1 cellular context compared by ENCODE assay signal in the genomic region with DNA sequence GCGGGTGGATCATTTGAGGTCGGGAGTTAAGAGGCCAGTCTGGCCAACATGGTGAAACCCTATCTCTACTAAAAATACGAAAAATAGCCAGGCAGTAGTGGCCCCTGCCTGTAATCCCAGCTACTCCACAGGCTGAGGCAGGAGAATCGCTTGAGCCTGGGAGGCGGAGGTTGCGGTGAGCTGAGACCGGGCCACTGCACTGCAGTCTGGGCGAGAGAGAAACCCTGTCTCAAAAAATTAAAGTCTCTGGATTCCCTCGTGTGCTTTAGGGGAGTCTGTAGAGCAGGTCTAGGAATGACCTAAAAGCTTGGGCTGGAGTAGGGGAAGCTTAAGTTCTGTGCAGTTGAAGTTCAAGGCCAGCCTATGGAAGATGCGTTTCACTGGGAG.
TF ChIP-seq lines count a peak whose summit lies in the region.

No MANE protein-coding gene starts in this region.

TF ChIP-seq in K562, 482 proteins besides CTCF, POLR2A, EP300 and RAD21:
- TF ChIP-seq ZNF512 (tag; IDR thresholded peaks at IDR 0.05) (no peak), NR4A1 (CRISPR knock-in tag; IDR thresholded peaks at IDR 0.05) (no peak), NR4A1 (tag; IDR thresholded peaks at IDR 0.05) (no peak), RHOXF2B (CRISPR knock-in tag; conservative IDR thresholded peaks at IDR 0.05) (no peak), BRD4 (IDR thresholded peaks at IDR 0.05) (no peak), ETV5 (CRISPR knock-in tag; IDR thresholded peaks at IDR 0.05; ENCODE audit: low read depth) (no peak), HDGF (IDR thresholded peaks at IDR 0.05) (no peak), RBM25 (IDR thresholded peaks at IDR 0.05; ENCODE audit: low read depth, low read length, severe bottlenecking) (no peak), CREB1 (IDR thresholded peaks at IDR 0.05) (no peak), CREB1 (CRISPR knock-in tag; IDR thresholded peaks at IDR 0.05) (no peak), MCM2 (IDR thresholded peaks at IDR 0.05; ENCODE audit: low read depth) (no peak), BRD9 (IDR thresholded peaks at IDR 0.05; ENCODE audit: low read depth, partially characterized antibody) (no peak), ZNF253 (CRISPR knock-in tag; conservative IDR thresholded peaks at IDR 0.05) (no peak), ZNF280A (IDR thresholded peaks at IDR 0.05; ENCODE audit: low read depth, partially characterized antibody) (no peak), ZBED1 (IDR thresholded peaks at IDR 0.05) (no peak), U2AF2 (optimal IDR thresholded peaks at IDR 0.05; ENCODE audit: low read depth, low read length) (no peak), NEUROD1 (IDR thresholded peaks at IDR 0.05; ENCODE audit: borderline replicate concordance, low read depth, low read length, partially characterized antibody) (no peak)
- TF ChIP-seq, protein P1, sequence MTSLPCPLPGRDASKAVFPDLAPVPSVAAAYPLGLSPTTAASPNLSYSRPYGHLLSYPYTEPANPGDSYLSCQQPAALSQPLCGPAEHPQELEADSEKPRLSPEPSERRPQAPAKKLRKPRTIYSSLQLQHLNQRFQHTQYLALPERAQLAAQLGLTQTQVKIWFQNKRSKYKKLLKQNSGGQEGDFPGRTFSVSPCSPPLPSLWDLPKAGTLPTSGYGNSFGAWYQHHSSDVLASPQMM (CRISPR knock-in tag; IDR thresholded peaks at IDR 0.05) = no peak
- TF ChIP-seq, protein P2, sequence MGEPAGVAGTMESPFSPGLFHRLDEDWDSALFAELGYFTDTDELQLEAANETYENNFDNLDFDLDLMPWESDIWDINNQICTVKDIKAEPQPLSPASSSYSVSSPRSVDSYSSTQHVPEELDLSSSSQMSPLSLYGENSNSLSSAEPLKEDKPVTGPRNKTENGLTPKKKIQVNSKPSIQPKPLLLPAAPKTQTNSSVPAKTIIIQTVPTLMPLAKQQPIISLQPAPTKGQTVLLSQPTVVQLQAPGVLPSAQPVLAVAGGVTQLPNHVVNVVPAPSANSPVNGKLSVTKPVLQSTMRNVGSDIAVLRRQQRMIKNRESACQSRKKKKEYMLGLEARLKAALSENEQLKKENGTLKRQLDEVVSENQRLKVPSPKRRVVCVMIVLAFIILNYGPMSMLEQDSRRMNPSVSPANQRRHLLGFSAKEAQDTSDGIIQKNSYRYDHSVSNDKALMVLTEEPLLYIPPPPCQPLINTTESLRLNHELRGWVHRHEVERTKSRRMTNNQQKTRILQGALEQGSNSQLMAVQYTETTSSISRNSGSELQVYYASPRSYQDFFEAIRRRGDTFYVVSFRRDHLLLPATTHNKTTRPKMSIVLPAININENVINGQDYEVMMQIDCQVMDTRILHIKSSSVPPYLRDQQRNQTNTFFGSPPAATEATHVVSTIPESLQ (CRISPR knock-in tag; IDR thresholded peaks at IDR 0.05) = no peak
- TF ChIP-seq, protein P3, sequence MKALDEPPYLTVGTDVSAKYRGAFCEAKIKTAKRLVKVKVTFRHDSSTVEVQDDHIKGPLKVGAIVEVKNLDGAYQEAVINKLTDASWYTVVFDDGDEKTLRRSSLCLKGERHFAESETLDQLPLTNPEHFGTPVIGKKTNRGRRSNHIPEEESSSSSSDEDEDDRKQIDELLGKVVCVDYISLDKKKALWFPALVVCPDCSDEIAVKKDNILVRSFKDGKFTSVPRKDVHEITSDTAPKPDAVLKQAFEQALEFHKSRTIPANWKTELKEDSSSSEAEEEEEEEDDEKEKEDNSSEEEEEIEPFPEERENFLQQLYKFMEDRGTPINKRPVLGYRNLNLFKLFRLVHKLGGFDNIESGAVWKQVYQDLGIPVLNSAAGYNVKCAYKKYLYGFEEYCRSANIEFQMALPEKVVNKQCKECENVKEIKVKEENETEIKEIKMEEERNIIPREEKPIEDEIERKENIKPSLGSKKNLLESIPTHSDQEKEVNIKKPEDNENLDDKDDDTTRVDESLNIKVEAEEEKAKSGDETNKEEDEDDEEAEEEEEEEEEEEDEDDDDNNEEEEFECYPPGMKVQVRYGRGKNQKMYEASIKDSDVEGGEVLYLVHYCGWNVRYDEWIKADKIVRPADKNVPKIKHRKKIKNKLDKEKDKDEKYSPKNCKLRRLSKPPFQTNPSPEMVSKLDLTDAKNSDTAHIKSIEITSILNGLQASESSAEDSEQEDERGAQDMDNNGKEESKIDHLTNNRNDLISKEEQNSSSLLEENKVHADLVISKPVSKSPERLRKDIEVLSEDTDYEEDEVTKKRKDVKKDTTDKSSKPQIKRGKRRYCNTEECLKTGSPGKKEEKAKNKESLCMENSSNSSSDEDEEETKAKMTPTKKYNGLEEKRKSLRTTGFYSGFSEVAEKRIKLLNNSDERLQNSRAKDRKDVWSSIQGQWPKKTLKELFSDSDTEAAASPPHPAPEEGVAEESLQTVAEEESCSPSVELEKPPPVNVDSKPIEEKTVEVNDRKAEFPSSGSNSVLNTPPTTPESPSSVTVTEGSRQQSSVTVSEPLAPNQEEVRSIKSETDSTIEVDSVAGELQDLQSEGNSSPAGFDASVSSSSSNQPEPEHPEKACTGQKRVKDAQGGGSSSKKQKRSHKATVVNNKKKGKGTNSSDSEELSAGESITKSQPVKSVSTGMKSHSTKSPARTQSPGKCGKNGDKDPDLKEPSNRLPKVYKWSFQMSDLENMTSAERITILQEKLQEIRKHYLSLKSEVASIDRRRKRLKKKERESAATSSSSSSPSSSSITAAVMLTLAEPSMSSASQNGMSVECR (CRISPR knock-in tag; IDR thresholded peaks at IDR 0.05) = no peak
